1 cellular context compared by ENCODE assay signal in the genomic region with DNA sequence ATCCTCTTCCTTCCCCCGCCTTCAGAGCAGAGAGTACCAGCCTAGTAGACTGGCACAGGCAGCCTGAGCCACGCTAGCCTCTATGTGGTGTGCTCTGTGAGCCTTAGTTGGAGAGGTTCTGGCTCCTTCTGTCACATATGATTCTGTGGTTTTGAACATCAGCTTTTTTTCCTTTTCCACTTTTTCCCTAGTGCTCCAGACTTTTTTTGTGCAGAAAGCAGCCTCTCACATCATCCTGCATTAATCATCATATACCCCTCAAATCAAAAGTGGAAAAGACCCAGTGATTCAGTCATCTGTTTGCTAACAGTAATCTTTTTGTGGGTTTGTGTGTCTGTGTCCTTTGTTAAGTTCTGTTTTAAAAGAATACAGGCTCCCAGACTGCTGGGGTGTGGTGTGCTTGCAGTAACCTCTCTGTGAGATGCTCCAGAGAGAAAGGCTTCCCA.
TF ChIP-seq lines count a peak whose summit lies in the region.

No MANE protein-coding gene starts in this region.

TF ChIP-seq in H1, 55 proteins besides CTCF, POLR2A, EP300 and RAD21 (continued from another document):
- TF ChIP-seq SRF (IDR thresholded peaks at IDR 0.05; ENCODE audit: low read depth, low read length) = no peak
- TF ChIP-seq BRCA1 (IDR thresholded peaks at IDR 0.05; ENCODE audit: low read depth, low read length) = no peak
- TF ChIP-seq CBX8 (IDR thresholded peaks at IDR 0.05; ENCODE audit: borderline replicate concordance, low read depth, low read length) = no peak
- no peak for TF ChIP-seq GTF2F1 (IDR thresholded peaks at IDR 0.05; ENCODE audit: borderline replicate concordance, low read depth, low read length)
TF ChIP-seq in H1: peak in this region for 0.
